Comparison of ENCODE assay signal across 16 cellular contexts in the genomic region with DNA sequence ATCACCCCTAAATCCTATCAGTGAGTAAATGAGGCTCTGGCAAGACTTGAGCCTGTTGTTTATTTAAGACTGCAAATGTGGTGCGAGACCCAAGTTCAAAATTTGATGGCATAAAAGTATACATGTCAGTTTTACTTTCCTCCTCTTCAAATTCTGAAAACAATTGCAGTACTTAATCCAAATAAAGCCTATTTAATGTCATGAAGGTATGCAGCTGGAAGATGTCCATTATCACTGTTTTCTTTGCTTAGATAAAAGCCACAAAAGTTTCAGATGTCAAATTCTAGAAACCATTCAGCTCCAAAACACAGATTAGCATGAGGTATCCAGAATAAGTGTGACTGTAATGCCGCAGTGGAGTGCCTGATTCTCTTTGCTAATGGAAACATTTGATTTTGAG. TPM values are rescaled to one million over a fixed set of nuclear protein-coding genes. Genes with fewer than 3 reads are reported as not detected.
A peak's percentile ranks its signal among the peaks of the same experiment; 100 is the strongest.
DNase-seq lines count a peak whose midpoint lies in the region; TF ChIP-seq lines count a peak whose summit lies in the region.
"Had no signal": no experiment of that assay in that cellular context is flagged by ENCODE, and none has a peak within 500 bp of the region (broad histone marks: within the 10 kb centered on the region; RNA-seq: fewer than 3 reads in every experiment).

No MANE protein-coding gene starts in this region.

- H3K79me2 ChIP-seq in hepatocyte: peaks cover 72% of the 10 kb centered on the region

- H3K27me3 Mint-ChIP-seq in brain (peaks cover 17% of the 10 kb centered on the region), type B pancreatic cell (no peaks in the 10 kb centered on the region)
- H3K27me3 Mint-ChIP-seq in CD4-positive, alpha-beta memory T cell: peaks cover 34% of the 10 kb centered on the region in 2 donors

- peaks cover 19% of the 10 kb centered on the region for H3K4me1 ChIP-seq in hepatocyte (ENCODE audit: insufficient read depth)
- no peaks in the 10 kb centered on the region for H3K4me1 ChIP-seq in CD4-positive, alpha-beta memory T cell (ENCODE audit: insufficient read depth, low read length)

- peaks cover 72% of the 10 kb centered on the region for H3K4me1 Mint-ChIP-seq in brain
- peaks cover 29% of the 10 kb centered on the region for H3K4me1 Mint-ChIP-seq in type B pancreatic cell (ENCODE audit: unreplicated experiment)
- peaks cover 0 to 9% (median under 1%) of the 10 kb centered on the region in 4 donors for H3K4me1 Mint-ChIP-seq in CD4-positive, alpha-beta memory T cell

- H3K9me2 ChIP-seq in hepatocyte (replicated peaks; ENCODE audit: insufficient read depth): no peaks in the 10 kb centered on the region

- H2AFZ ChIP-seq in hepatocyte: no peak overlapping the region

- peak overlapping the region in 2 of 5 experiments; percentile 80 to 92 for H3K27ac Mint-ChIP-seq in brain
- H3K27ac Mint-ChIP-seq in type B pancreatic cell: peak overlapping the region; percentile 39
- no peak overlapping the region for H3K27ac Mint-ChIP-seq in CD4-positive, alpha-beta memory T cell
- H3K27ac Mint-ChIP-seq: H9 had no signal

- DNase-seq in M059J (ENCODE audit: low read depth): peak; percentile 50
- DNase-seq in hepatocyte (ENCODE audit: low spot score): no peak
- DNase-seq in type B pancreatic cell (ENCODE audit: extremely low spot score, unreplicated experiment): no peak
- no peak for DNase-seq in CD4-positive, alpha-beta memory T cell
- no peak for DNase-seq in H7
- DNase-seq in NCI-H146 treated with DMSO at 0.1 percent for 48 hours (lab: John Stamatoyannopoulos, UW; ENCODE audit: unreplicated experiment): no peak
- DNase-seq: EL, H9, Karpas-422, NCI-H1930, NCI-H2171, NCI-H446 treated with DMSO at 0.1 percent for 48 hours, NCI-H748 treated with DMSO at 0.1 percent for 48 hours, PC-3 had no signal

- H3K27ac ChIP-seq in hepatocyte: peak overlapping the region; percentile 89
- no peak overlapping the region for H3K27ac ChIP-seq in CD4-positive, alpha-beta memory T cell (ENCODE audit: low read depth, low read length)
- H3K27ac ChIP-seq: BLaER1 had no signal

- intact Hi-C loops in CD4-positive, alpha-beta memory T cell (cut with micrococcal nuclease): no loop called here

- H3K36me3 ChIP-seq in hepatocyte (replicated peaks; ENCODE audit: insufficient read depth, low read depth) (no peaks in the 10 kb centered on the region), H7 (replicated peaks; ENCODE audit: control insufficient read depth, insufficient read depth, low read length) (no peaks in the 10 kb centered on the region)
- no peaks in the 10 kb centered on the region for H3K36me3 ChIP-seq in CD4-positive, alpha-beta memory T cell (ENCODE audit: insufficient read depth, low read length)
- H3K36me3 ChIP-seq: BLaER1 had no signal

- H3K4me3 Mint-ChIP-seq in brain (peak overlapping the region; percentile 40 to 93 (median 90)), type B pancreatic cell (peak overlapping the region; percentile 87)
- H3K4me3 Mint-ChIP-seq in CD4-positive, alpha-beta memory T cell: no peak overlapping the region
- H3K4me3 Mint-ChIP-seq: H9 had no signal

- POLR2A ChIA-PET in CD4-positive, alpha-beta memory T cell (lab: Charles Lee; ENCODE audit: partially characterized antibody): no interaction called here

- TF ChIP-seq CTCF in brain (conservative IDR thresholded peaks at IDR 0.05) (no peak), hepatocyte (IDR thresholded peaks at IDR 0.05; ENCODE audit: poor library complexity) (no peak), type B pancreatic cell (conservative IDR thresholded peaks at IDR 0.05) (no peak)

- H4K20me1 ChIP-seq in hepatocyte (ENCODE audit: insufficient read depth, poor library complexity, severe bottlenecking): no peaks in the 10 kb centered on the region
- H4K20me1 ChIP-seq: BLaER1 had no signal

- H3K9me3 Mint-ChIP-seq in brain (no peaks in the 10 kb centered on the region), type B pancreatic cell (peaks cover 5% of the 10 kb centered on the region)
- H3K9me3 Mint-ChIP-seq in CD4-positive, alpha-beta memory T cell: peaks cover 0 to 3% (median 0%) of the 10 kb centered on the region in 8 donors
- H3K9me3 Mint-ChIP-seq: H9 had no signal

- no peaks in the 10 kb centered on the region for H3K36me3 Mint-ChIP-seq in brain
- peaks cover 25% of the 10 kb centered on the region for H3K36me3 Mint-ChIP-seq in type B pancreatic cell
- H3K36me3 Mint-ChIP-seq in CD4-positive, alpha-beta memory T cell: no peaks in the 10 kb centered on the region

- CTCF ChIA-PET in CD4-positive, alpha-beta memory T cell (lab: Charles Lee; ENCODE audit: partially characterized antibody): no interaction called here

- no peaks in the 10 kb centered on the region for H3K9me3 ChIP-seq in hepatocyte (ENCODE audit: low read depth)
- H3K9me3 ChIP-seq in CD4-positive, alpha-beta memory T cell (ENCODE audit: control insufficient read depth in 1 of 2, low read length in 2 of 2): no peaks in the 10 kb centered on the region
- H3K9me3 ChIP-seq: BLaER1 had no signal

- H3K27me3 ChIP-seq in hepatocyte: no peaks in the 10 kb centered on the region
- peaks cover 5% of the 10 kb centered on the region for H3K27me3 ChIP-seq in CD4-positive, alpha-beta memory T cell (ENCODE audit: insufficient read depth, low read length)
- H3K27me3 ChIP-seq in H7 (ENCODE audit: control insufficient read depth, insufficient read depth, low read length): peaks cover 20% of the 10 kb centered on the region

- peak overlapping the region; percentile 85 for H3K4me2 ChIP-seq in hepatocyte
- H3K4me2 ChIP-seq: BLaER1 had no signal

- 48% methylated on average over 2 of the region's 2 CpGs for WGBS in hepatocyte (ENCODE audit: low lambda C conversion rate, missing lambda C conversion rate)

- H3K4me3 ChIP-seq in hepatocyte (peak overlapping the region; percentile 2), H7 (ENCODE audit: insufficient read depth, low read depth, low read length) (no peak overlapping the region)
- no peak overlapping the region for H3K4me3 ChIP-seq in CD4-positive, alpha-beta memory T cell (ENCODE audit: low read length in 2 of 2)
- H3K4me3 ChIP-seq: BLaER1 had no signal

RNA-seq across cellular contexts. Expression of gene APCDD1, which starts 3.4 kb away (rescaled TPM):
- total RNA-seq in M059J (2014; rRNA removed; shearing (Covaris generic)): 2.4 and 6.8 TPM in 2 replicates
- polyA plus RNA-seq in brain (ENCODE audit: insufficient read depth, low read depth, low replicate concordance): 36.8 TPM
- 69.6 and 80.8 TPM in 2 replicates for total RNA-seq in hepatocyte
- polyA plus RNA-seq in hepatocyte: 81.4 and 114 TPM in 2 replicates
- total RNA-seq in type B pancreatic cell (ENCODE audit: low replicate concordance): 110 and 139 TPM in 2 replicates
- not detected for total RNA-seq in CD4-positive, alpha-beta memory T cell
- not detected for polyA plus RNA-seq in CD4-positive, alpha-beta memory T cell
- total RNA-seq in H7 (2014; rRNA removed; shearing (Covaris generic)): 26.8 and 40.2 TPM in 2 replicates
- total RNA-seq: PC-3 had no signal

Comparison
In these comparisons a context has a peak if more than half of its experiments do, and no peak if none do; other contexts are left out.
1. H3K4me3 Mint-ChIP-seq: peak in brain (5 of 5) and type B pancreatic cell (single experiment); none in CD4-positive, alpha-beta memory T cell (0 of 8).